In the genomic region with DNA sequence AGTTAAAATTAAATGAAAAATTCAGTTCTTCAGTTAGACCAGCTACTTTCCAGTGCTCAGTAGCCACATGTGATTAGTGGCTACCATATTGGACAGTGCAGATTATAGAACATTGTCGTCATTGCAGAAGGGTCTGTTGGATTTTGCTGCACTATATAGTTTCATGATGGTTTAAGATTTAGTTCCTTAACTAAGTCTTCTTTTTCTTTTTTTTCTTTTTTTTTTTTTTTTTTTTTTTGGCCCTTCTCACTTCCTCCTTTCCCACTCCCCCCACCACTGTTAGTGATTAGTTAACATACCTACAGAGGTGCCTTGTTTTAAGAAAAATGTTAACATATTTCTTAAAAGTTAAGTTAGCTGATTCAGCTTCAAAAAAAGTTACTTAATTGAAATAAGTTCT, we compare ENCODE assay signal across 22 cellular contexts. TPM values are rescaled to one million over a fixed set of nuclear protein-coding genes. Genes with fewer than 3 reads are reported as not detected.
DNase-seq lines count a peak whose midpoint lies in the region; ATAC-seq, FAIRE-seq and TF ChIP-seq lines count a peak whose summit lies in the region.
"Had no signal": no experiment of that assay in that cellular context is flagged by ENCODE, and none has a peak within 500 bp of the region (broad histone marks: within the 10 kb centered on the region; RNA-seq: fewer than 3 reads in every experiment).

No MANE protein-coding gene starts in this region.

- peaks cover 98% of the 10 kb centered on the region for H3K79me2 ChIP-seq in GM12878 (ENCODE audit: control insufficient read depth, insufficient read depth, low read length)

- H3K4me3 ChIP-seq in GM12878: peak overlapping the region; percentile 49
- peak overlapping the region in 1 of 8 donors; percentile 30 for H3K4me3 ChIP-seq in spleen
- H3K4me3 ChIP-seq: esophagus muscularis mucosa, ovary, right lobe of liver, SJCRH30 had no signal

- no peaks in the 10 kb centered on the region for H3K9me3 Mint-ChIP-seq in activated naive CD8-positive, alpha-beta T cell treated with anti-CD3 and anti-CD28 coated beads, Interleukin-2, amount 50 U/mL, for 24 hours
- H3K9me3 Mint-ChIP-seq: T-helper 1 cell treated with Interleukin-12 subunit alpha and Interleukin-12 subunit beta and Interleukin-4 antibody, amounts not matched to agents 30 μg/mL and 1 μg/mL, for 36 hours had no signal

- no peaks in the 10 kb centered on the region for H3K27me3 Mint-ChIP-seq in activated naive CD8-positive, alpha-beta T cell treated with anti-CD3 and anti-CD28 coated beads, Interleukin-2, amount 50 U/mL, for 24 hours

- peaks cover 22% of the 10 kb centered on the region for H3K36me3 Mint-ChIP-seq in activated naive CD8-positive, alpha-beta T cell treated with anti-CD3 and anti-CD28 coated beads, Interleukin-2, amount 50 U/mL, for 24 hours (ENCODE audit: low read depth)

- no peaks in the 10 kb centered on the region for H3K27me3 ChIP-seq in GM12878 (replicated peaks in 1 of 2; ENCODE audit: control insufficient read depth in 2 of 2, insufficient read depth in 2 of 2, low read length in 1 of 2)
- peaks cover 0 to 4% (median 0%) of the 10 kb centered on the region in 7 donors for H3K27me3 ChIP-seq in spleen (replicated peaks in 1 of 7)
- H3K27me3 ChIP-seq: esophagus muscularis mucosa, ovary, right lobe of liver, SJCRH30 had no signal

- FAIRE-seq in GM12891 (lab: Jason Lieb, UNC) (no peak), GM12878 (lab: Jason Lieb, UNC) (no peak), frontal cortex (lab: Jason Lieb, UNC) (no peak)

- peak overlapping the region; percentile 77 for H3K4me2 ChIP-seq in GM12878 (ENCODE audit: control insufficient read depth, insufficient read depth)

- no peak overlapping the region for H2AFZ ChIP-seq in GM12878 (ENCODE audit: control insufficient read depth, low read depth, low read length)

- RAD21 ChIA-PET in GM12878 (lab: Charles Lee; ENCODE audit: unreplicated experiment): interaction anchor here (1.2 to 11.4 kb wide), 16 partner anchors 9 to 610 kb away, joined by 3 to 201 read pairs (median 10); a partner anchor contains a TSS

- H3K27ac ChIP-seq in GM12878 (ENCODE audit: control insufficient read depth, insufficient read depth) (peak overlapping the region; percentile 69), spleen (peak overlapping the region in 6 of 8 donors; percentile 12 to 73 (median 66))
- H3K27ac ChIP-seq: esophagus muscularis mucosa, ovary, right lobe of liver, SJCRH30, VCaP had no signal

- H3K4me3 Mint-ChIP-seq in activated naive CD8-positive, alpha-beta T cell treated with anti-CD3 and anti-CD28 coated beads, Interleukin-2, amount 50 U/mL, for 24 hours: no peak overlapping the region
- H3K4me3 Mint-ChIP-seq: T-helper 1 cell treated with Interleukin-12 subunit alpha and Interleukin-12 subunit beta and Interleukin-4 antibody, amounts not matched to agents 30 μg/mL and 1 μg/mL, for 36 hours had no signal

- no TSS peak for BruUV-seq in GM12878 (replicated peaks; lab: Mats Ljungman, UMichigan)

- TF ChIP-seq POLR2A in GM12891 (IDR thresholded peaks at IDR 0.05; ENCODE audit: low read depth, low read length) (no peak), GM12878 (IDR thresholded peaks at IDR 0.05; ENCODE audit: low read depth, low read length) (no peak), spleen (IDR thresholded peaks at IDR 0.05) (no peak)

- peaks cover 74% of the 10 kb centered on the region for H3K4me1 Mint-ChIP-seq in activated naive CD8-positive, alpha-beta T cell treated with anti-CD3 and anti-CD28 coated beads, Interleukin-2, amount 50 U/mL, for 24 hours

- SMC1A ChIA-PET in GM12878 (lab: Charles Lee; ENCODE audit: uncharacterized antibody, unreplicated experiment): interaction anchor here (0.7 to 13.8 kb wide), 18 partner anchors 10 to 611 kb away, joined by 3 to 198 read pairs (median 4); a partner anchor contains a TSS

- peaks cover 2% of the 10 kb centered on the region; the same call in 1 of the 2 replicates for H4K20me1 ChIP-seq in GM12878 (ENCODE audit: control insufficient read depth, insufficient read depth)

- TF ChIP-seq EP300 in GM12878 (IDR thresholded peaks at IDR 0.05; ENCODE audit: borderline replicate concordance in 1 of 2, control insufficient read depth in 1 of 2, low read depth in 2 of 2, low read length in 2 of 2): 0 out of 4 replicates have a peak, but pooled peaks of 1 of the 2 experiments have one; percentile 22

- H3K9me3 ChIP-seq in GM12878 (replicated peaks; ENCODE audit: control insufficient read depth, insufficient read depth, low read length) (no peaks in the 10 kb centered on the region; the same call in 2 of the 3 replicates), spleen (no peaks in the 10 kb centered on the region)
- H3K9me3 ChIP-seq: Caco-2, esophagus muscularis mucosa, ovary, right lobe of liver, SJCRH30 had no signal

- TF ChIP-seq RAD21 in GM12878 (IDR thresholded peaks at IDR 0.05; ENCODE audit: insufficient read depth, low read depth, low read length): no peak

- peak; percentile 14 for ATAC-seq in HG03159 (IDR thresholded peaks at IDR 0.05; ENCODE audit: unreplicated experiment)
- peak; percentile 1 for ATAC-seq in GM12878
- ATAC-seq in HG02884 (IDR thresholded peaks at IDR 0.05; ENCODE audit: unreplicated experiment): no peak
- no peak for ATAC-seq in activated naive CD8-positive, alpha-beta T cell treated with anti-CD3 and anti-CD28 coated beads, Interleukin-2, amount 50 U/mL, for 24 hours
- ATAC-seq: HCT116, left ventricle myocardium superior had no signal

- intact Hi-C loops in GM12878 (cut with micrococcal nuclease; ENCODE audit: unreplicated experiment): loop anchor here (2.0 to 10.0 kb wide), 3 partner anchors 29 to 743 kb away; no protein-coding TSS in a partner anchor
- intact Hi-C loops in spleen (cut with DNase I; ENCODE audit: low total_unique reads): no loop called here

- H3K4me1 ChIP-seq in GM12878 (ENCODE audit: control insufficient read depth, insufficient read depth, low read length) (peaks cover 41% of the 10 kb centered on the region), spleen (peaks cover 24 to 100% (median 73%) of the 10 kb centered on the region in 6 donors)
- H3K4me1 ChIP-seq: Caco-2, right lobe of liver had no signal

- DNase-seq in GM12891 (ENCODE audit: insufficient read length, low spot score) (no peak), GM12878 (ENCODE audit: low read depth, low spot score) (no peak), spleen (no peak), DMS114 treated with DMSO at 0.1 percent for 48 hours (lab: John Stamatoyannopoulos, UW; ENCODE audit: unreplicated experiment) (no peak), frontal cortex (ENCODE audit: low spot score in 2 of 2) (no peak)
- DNase-seq in activated naive CD8-positive, alpha-beta T cell treated with anti-CD3 and anti-CD28 coated beads, Interleukin-2, amount 50 U/mL, for 24 hours: no peak
- DNase-seq: activated CD4-positive, alpha-beta T cell treated with anti-CD3 and anti-CD28 coated beads, Interleukin-2, amount 50 U/mL, for 48 hours; activated naive CD4-positive, alpha-beta T cell treated with Interleukin-2 at 50 U/mL for 16 hours; anterior cingulate cortex; Caco-2; effector CD4-positive, alpha-beta T cell; left ventricle myocardium superior; NCI-H526 treated with DMSO at 0.1 percent for 48 hours; ovary; right lobe of liver; SJCRH30 had no signal

- CTCF ChIA-PET in GM12878 (lab: Yijun Ruan, JAX): interaction anchor here (0.6 to 10.2 kb wide), 13 partner anchors 9 to 720 kb away, joined by 3 to 89 read pairs (median 5); a partner anchor contains a TSS

- POLR2A ChIA-PET in GM12878 (lab: Charles Lee): interaction anchor here (0.6 to 10.2 kb wide), 15 partner anchors 10 to 692 kb away, joined by 3 to 130 read pairs (median 5); a partner anchor contains a TSS

- in situ Hi-C loops in GM12878 (cut with MboI): no loop called here

- 26% methylated on average over 1 of the region's 1 CpG for WGBS in GM12878 (ENCODE audit: insufficient coverage, insufficient replicate concordance, low lambda C conversion rate, missing lambda C conversion rate)
- WGBS in spleen, 5 donors: 44 to 92% (median 71%) methylated on average over 1 of the region's 1 CpG

- no peak overlapping the region for H3K27ac Mint-ChIP-seq in activated naive CD8-positive, alpha-beta T cell treated with anti-CD3 and anti-CD28 coated beads, Interleukin-2, amount 50 U/mL, for 24 hours
- H3K27ac Mint-ChIP-seq: T-helper 1 cell treated with Interleukin-12 subunit alpha and Interleukin-12 subunit beta and Interleukin-4 antibody, amounts not matched to agents 30 μg/mL and 1 μg/mL, for 36 hours had no signal

- peak overlapping the region; percentile 10; the same call in 1 of the 2 replicates for H3K9ac ChIP-seq in GM12878 (ENCODE audit: control insufficient read depth, insufficient read depth, low read length)

- TF ChIP-seq CTCF in GM12878 (IDR thresholded peaks at IDR 0.05 in 2 of 3, conservative IDR thresholded peaks at IDR 0.05 in 1 of 3; ENCODE audit: control insufficient read depth in 2 of 3, extremely low read depth in 1 of 3, insufficient read depth in 1 of 3, low read depth in 3 of 3, low read length in 3 of 3) (no peak), spleen (IDR thresholded peaks at IDR 0.05 in 8 of 11, conservative IDR thresholded peaks at IDR 0.05 in 3 of 11) (no peak)

- H3K36me3 ChIP-seq in GM12878 (ENCODE audit: control insufficient read depth in 2 of 2, insufficient read depth in 2 of 2, low read length in 1 of 2) (peaks cover 1 to 3% of the 10 kb centered on the region in 2 experiments; a peak in 2 of 4 replicates), spleen (no peaks in the 10 kb centered on the region)
- H3K36me3 ChIP-seq: esophagus muscularis mucosa, ovary, right lobe of liver had no signal

RNA-seq across cellular contexts. Expression of a gene that starts 9.0 kb away (rescaled TPM):
- 37.6 TPM for polyA plus RNA-seq in GM12891 (2012; ENCODE audit: low read depth, missing spikeins)
- total RNA-seq in GM12878 (2013; cell fraction: nucleolus; rRNA removed): 34.3 and 39.0 TPM in 2 replicates
- total RNA-seq in GM12878 (2014; rRNA removed): 42.1 and 54.1 TPM in 2 replicates
- 50.5 and 53.1 TPM in 2 replicates for total RNA-seq in GM12878 (2014; rRNA removed; fragmentation: Illumina TruSeq; extraction: Trizol)
- 43.2 and 44.2 TPM in 2 replicates for total RNA-seq in GM12878 (2021)
- 21.1 TPM for polyA plus RNA-seq in GM12878 (2011; ENCODE audit: low read depth)
- 142 and 180 TPM in 2 replicates for polyA plus RNA-seq in GM12878 (2011; rRNA removed)
- polyA plus RNA-seq in GM12878 (2011; cell fraction: cytosol; rRNA removed): 58.5 and 62.9 TPM in 2 replicates
- 50.2 and 59.5 TPM in 2 replicates for polyA plus RNA-seq in GM12878 (2011; cell fraction: nucleus; rRNA removed)
- 31.9 and 49.2 TPM in 2 replicates for polyA plus RNA-seq in GM12878 (2012)
- 47.0 and 68.3 TPM in 2 replicates for polyA plus RNA-seq in GM12878 (2014; fragmentation: Illumina TruSeq; extraction: Trizol)
- polyA plus RNA-seq in GM12878 (2014; fragmentation: Nextera tagmentation; extraction: Ambion mirVana): 10 to 100 TPM; 49.2 to 49.3 TPM
- 52.4 and 64.6 TPM in 2 replicates for polyA plus RNA-seq in GM12878 (2014; rRNA removed)
- polyA plus RNA-seq in GM12878 (2016; fragmentation: Nextera tagmentation; extraction: Ambion mirVana): 10 to 100 TPM; 64.8 to 76.4 TPM
- polyA minus RNA-seq in GM12878 (2011; rRNA and poly(A)+ RNA removed): 52.1 and 73.6 TPM in 2 replicates
- 26.5 and 27.1 TPM in 2 replicates for polyA minus RNA-seq in GM12878 (2011; cell fraction: cytosol; rRNA and poly(A)+ RNA removed)
- 14.7 and 17.5 TPM in 2 replicates for polyA minus RNA-seq in GM12878 (2011; cell fraction: nucleus; rRNA and poly(A)+ RNA removed)
- total RNA-seq in spleen: 10 to 100 TPM; 24.7 to 36.5 (median 30.7) TPM
- polyA plus RNA-seq in spleen: 10 to 100 TPM; 20.3 to 24.1 (median 23.1) TPM
- 19.2 TPM for total RNA-seq in frontal cortex

RNA-seq across cellular contexts. Expression of a gene that starts 36.4 kb away (rescaled TPM):
- polyA plus RNA-seq in GM12891 (2012; ENCODE audit: low read depth, missing spikeins): 7.8 TPM
- 27.6 and 32.3 TPM in 2 replicates for total RNA-seq in GM12878 (2013; cell fraction: nucleolus; rRNA removed)
- total RNA-seq in GM12878 (2014; rRNA removed) (21.0 and 30.0 TPM in 2 replicates), GM12878 (2014; rRNA removed; fragmentation: Illumina TruSeq; extraction: Trizol) (24.8 and 26.2 TPM in 2 replicates), GM12878 (2021) (17.5 and 17.8 TPM in 2 replicates), spleen (10 to 100 TPM; 21.2 to 29.5 (median 23.8) TPM), frontal cortex (76.6 TPM)
- polyA plus RNA-seq in GM12878 (2011; ENCODE audit: low read depth): 23.8 TPM
- polyA plus RNA-seq in GM12878 (2011; rRNA removed) (28.4 and 30.7 TPM in 2 replicates), GM12878 (2014; fragmentation: Illumina TruSeq; extraction: Trizol) (14.6 and 23.0 TPM in 2 replicates), GM12878 (2014; fragmentation: Nextera tagmentation; extraction: Ambion mirVana) (10 to 100 TPM; 18.3 to 27.5 TPM), GM12878 (2014; rRNA removed) (12.4 and 14.8 TPM in 2 replicates), GM12878 (2016; fragmentation: Nextera tagmentation; extraction: Ambion mirVana) (10 to 100 TPM; 21.6 to 26.6 TPM), spleen (10 to 100 TPM; 10.8 to 12.0 (median 11.2) TPM)
- polyA plus RNA-seq in GM12878 (2011; cell fraction: cytosol; rRNA removed): 13.5 and 19.6 TPM in 2 replicates
- polyA plus RNA-seq in GM12878 (2011; cell fraction: nucleus; rRNA removed): 11.8 and 13.8 TPM in 2 replicates
- polyA plus RNA-seq in GM12878 (2012): 14.5 and 17.8 TPM in 2 replicates
- polyA minus RNA-seq in GM12878 (2011; rRNA and poly(A)+ RNA removed): 15.3 and 18.7 TPM in 2 replicates
- polyA minus RNA-seq in GM12878 (2011; cell fraction: cytosol; rRNA and poly(A)+ RNA removed): 10.3 and 13.9 TPM in 2 replicates
- polyA minus RNA-seq in GM12878 (2011; cell fraction: nucleus; rRNA and poly(A)+ RNA removed): 10.0 and 15.9 TPM in 2 replicates

RNA-seq across cellular contexts. Expression of a gene that starts 36.6 kb away (rescaled TPM):
- polyA plus RNA-seq in GM12891 (2012; ENCODE audit: low read depth, missing spikeins): 15.8 TPM
- total RNA-seq in GM12878 (2013; cell fraction: nucleolus; rRNA removed): 173 and 178 TPM in 2 replicates
- total RNA-seq in GM12878 (2014; rRNA removed) (22.4 and 27.7 TPM in 2 replicates), GM12878 (2014; rRNA removed; fragmentation: Illumina TruSeq; extraction: Trizol) (39.5 and 43.7 TPM in 2 replicates), GM12878 (2021) (30.6 and 34.0 TPM in 2 replicates), spleen (10 to 100 TPM; 33.6 to 54.8 (median 47.7) TPM), frontal cortex (15.9 TPM)
- polyA plus RNA-seq in GM12878 (2011; ENCODE audit: low read depth): 17.6 TPM
- polyA plus RNA-seq in GM12878 (2011; rRNA removed) (77.2 and 107 TPM in 2 replicates), GM12878 (2014; fragmentation: Illumina TruSeq; extraction: Trizol) (33.3 and 43.7 TPM in 2 replicates), GM12878 (2014; fragmentation: Nextera tagmentation; extraction: Ambion mirVana) (10 to 100 TPM; 43.0 to 64.5 TPM), GM12878 (2014; rRNA removed) (23.6 and 23.7 TPM in 2 replicates), GM12878 (2016; fragmentation: Nextera tagmentation; extraction: Ambion mirVana) (10 to 100 TPM; 32.6 to 34.2 TPM), spleen (100 to 1,000 TPM in 1 of 3 donors, 10 to 100 TPM in 2; 52.1 to 138 (median 54.0) TPM)
- 32.3 and 33.2 TPM in 2 replicates for polyA plus RNA-seq in GM12878 (2011; cell fraction: cytosol; rRNA removed)
- polyA plus RNA-seq in GM12878 (2011; cell fraction: nucleus; rRNA removed): 186 and 224 TPM in 2 replicates
- polyA plus RNA-seq in GM12878 (2012): 25.2 and 35.0 TPM in 2 replicates
- polyA minus RNA-seq in GM12878 (2011; rRNA and poly(A)+ RNA removed): 38.1 and 44.5 TPM in 2 replicates
- 18.8 and 19.2 TPM in 2 replicates for polyA minus RNA-seq in GM12878 (2011; cell fraction: cytosol; rRNA and poly(A)+ RNA removed)
- polyA minus RNA-seq in GM12878 (2011; cell fraction: nucleus; rRNA and poly(A)+ RNA removed): 85.6 and 109 TPM in 2 replicates

RNA-seq across cellular contexts. Expression of a gene that starts 45.0 kb away (rescaled TPM):
- 0.60 TPM for polyA plus RNA-seq in GM12891 (2012; ENCODE audit: low read depth, missing spikeins)
- total RNA-seq in GM12878 (2013; cell fraction: nucleolus; rRNA removed): 7.1 and 8.4 TPM in 2 replicates
- total RNA-seq in GM12878 (2014; rRNA removed): 2.9 and 4.7 TPM in 2 replicates
- total RNA-seq in GM12878 (2014; rRNA removed; fragmentation: Illumina TruSeq; extraction: Trizol): 3.7 and 3.8 TPM in 2 replicates
- 3.0 and 3.8 TPM in 2 replicates for total RNA-seq in GM12878 (2021)
- polyA plus RNA-seq in GM12878 (2011; ENCODE audit: low read depth): 1.1 TPM
- polyA plus RNA-seq in GM12878 (2011; rRNA removed): 4.9 and 6.5 TPM in 2 replicates
- polyA plus RNA-seq in GM12878 (2011; cell fraction: cytosol; rRNA removed): 1.8 and 1.9 TPM in 2 replicates
- polyA plus RNA-seq in GM12878 (2011; cell fraction: nucleus; rRNA removed): 4.4 TPM in 2 replicates
- 1.2 and 2.0 TPM in 2 replicates for polyA plus RNA-seq in GM12878 (2012)
- polyA plus RNA-seq in GM12878 (2014; fragmentation: Illumina TruSeq; extraction: Trizol): 3.4 and 4.4 TPM in 2 replicates
- 1 to 10 TPM; 1.5 to 4.0 TPM for polyA plus RNA-seq in GM12878 (2014; fragmentation: Nextera tagmentation; extraction: Ambion mirVana)
- 1.9 and 2.0 TPM in 2 replicates for polyA plus RNA-seq in GM12878 (2014; rRNA removed)
- polyA plus RNA-seq in GM12878 (2016; fragmentation: Nextera tagmentation; extraction: Ambion mirVana): 1 to 10 TPM; 1.1 to 2.7 TPM
- 5.3 and 5.7 TPM in 2 replicates for polyA minus RNA-seq in GM12878 (2011; rRNA and poly(A)+ RNA removed)
- polyA minus RNA-seq in GM12878 (2011; cell fraction: cytosol; rRNA and poly(A)+ RNA removed): 2.8 and 5.3 TPM in 2 replicates
- 5.6 and 8.3 TPM in 2 replicates for polyA minus RNA-seq in GM12878 (2011; cell fraction: nucleus; rRNA and poly(A)+ RNA removed)
- 10 to 100 TPM in 3 of 7 donors, 1 to 10 TPM in 4; 7.0 to 11.6 (median 8.8) TPM for total RNA-seq in spleen
- polyA plus RNA-seq in spleen: 1 to 10 TPM; 2.6 to 3.7 (median 3.5) TPM
- 15.5 TPM for total RNA-seq in frontal cortex

Comparison
In these comparisons a context has a peak if more than half of its experiments do, and no peak if none do; other contexts are left out.
1. ATAC-seq: peak in HG03159 (single experiment) and GM12878 (single experiment); none in HG02884 (single experiment) and activated naive CD8-positive, alpha-beta T cell treated with anti-CD3 and anti-CD28 coated beads, Interleukin-2, amount 50 U/mL, for 24 hours (single experiment).